11 cellular contexts compared by ENCODE assay signal in the genomic region with DNA sequence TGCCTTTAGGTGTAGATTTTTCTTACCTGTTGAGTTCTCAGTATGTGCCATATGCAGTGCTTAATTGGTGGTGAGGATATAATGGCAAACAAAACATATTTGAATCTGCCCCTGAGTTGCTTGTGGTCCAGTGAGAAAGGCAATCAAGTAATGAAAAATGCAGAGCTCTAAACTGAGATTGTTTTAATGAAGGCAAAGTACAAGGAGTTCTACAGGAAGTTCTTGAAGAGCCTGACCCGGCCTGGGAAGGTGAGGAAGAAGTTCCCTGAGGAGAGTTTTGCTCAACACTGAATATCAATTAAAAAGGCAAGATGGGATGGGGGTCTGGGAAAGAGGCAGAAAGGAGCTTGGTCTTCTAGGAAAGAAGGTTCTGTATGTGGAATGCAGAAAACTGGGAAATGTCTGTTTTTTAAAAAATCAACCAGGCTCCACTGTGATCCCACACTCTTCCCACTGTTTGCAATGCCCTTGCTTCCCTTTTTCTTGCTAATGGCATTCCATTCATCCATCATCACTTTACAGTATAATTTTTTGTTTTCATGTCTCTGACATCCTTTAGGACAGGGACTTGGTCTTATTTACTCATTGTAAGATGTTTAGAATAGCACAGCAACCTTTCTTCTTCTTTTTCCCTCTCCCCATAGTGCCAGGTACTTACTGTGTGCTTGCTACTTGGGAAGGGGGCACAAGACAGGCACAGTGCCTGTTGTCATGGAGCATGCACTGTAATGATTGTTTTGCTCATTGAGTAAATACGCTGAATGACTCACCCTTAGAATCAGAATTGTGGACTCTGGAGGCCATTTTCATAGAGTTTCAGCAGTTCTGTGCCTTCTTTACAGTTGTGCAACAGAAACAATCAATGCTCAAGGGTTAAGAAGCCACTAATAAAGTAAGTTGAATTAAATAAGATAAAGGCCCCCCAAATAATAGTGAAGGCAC.
DNase-seq lines count a peak whose midpoint lies in the region; ATAC-seq and TF ChIP-seq lines count a peak whose summit lies in the region.
"Had no signal": no experiment of that assay in that cellular context is flagged by ENCODE, and none has a peak within 500 bp of the region (broad histone marks: within the 10 kb centered on the region; RNA-seq: fewer than 3 reads in every experiment).

No MANE protein-coding gene starts in this region.

- DNase-seq in AG20443 (ENCODE audit: low spot score), result peak; percentile 49
- DNase-seq in LNCaP clone FGC (ENCODE audit: low read depth), result peak; percentile 41
- no peak for DNase-seq in WTC11 (ENCODE audit: low spot score)
- DNase-seq in kidney tubule cell (ENCODE audit: low spot score), result peak; percentile 60
- no peak for DNase-seq in stimulated activated effector memory CD8-positive, alpha-beta T cell treated with anti-CD3 and anti-CD28 coated beads, Interleukin-12 subunit alpha, Interleukin-12 subunit beta, amount 100 ng/mL, for 72 hours (ENCODE audit: low spot score in 2 of 2)
- DNase-seq in germinal center (ENCODE audit: low spot score), result no peak
- DNase-seq in cortex of kidney (lab: John Stamatoyannopoulos, UW), result no peak
- DNase-seq: activated CD4-positive, alpha-beta T cell treated with anti-CD3 and anti-CD28 coated beads, Interleukin-2, amount 50 U/mL, for 48 hours; GOT3; NCI-H1694 had no signal

- H3K27me3 Mint-ChIP-seq in WTC11 (ENCODE audit: low read depth), result no peaks in the 10 kb centered on the region

- H3K27ac Mint-ChIP-seq in WTC11, result peak overlapping the region; percentile 39
- no peak overlapping the region for H3K27ac Mint-ChIP-seq in stimulated activated effector memory CD8-positive, alpha-beta T cell treated with anti-CD3 and anti-CD28 coated beads, Interleukin-12 subunit alpha, Interleukin-12 subunit beta, amount 100 ng/mL, for 72 hours

- no peak overlapping the region for H3K4me3 Mint-ChIP-seq in WTC11
- no peak overlapping the region for H3K4me3 Mint-ChIP-seq in stimulated activated effector memory CD8-positive, alpha-beta T cell treated with anti-CD3 and anti-CD28 coated beads, Interleukin-12 subunit alpha, Interleukin-12 subunit beta, amount 100 ng/mL, for 72 hours

- no peak for TF ChIP-seq CTCF in LNCaP clone FGC (IDR thresholded peaks at IDR 0.05; ENCODE audit: control insufficient read depth, extremely low read depth, insufficient read depth)
- TF ChIP-seq CTCF in WTC11 (IDR thresholded peaks at IDR 0.05), result no peak

- ATAC-seq in WTC11, result no peak
- ATAC-seq in stimulated activated effector memory CD8-positive, alpha-beta T cell treated with anti-CD3 and anti-CD28 coated beads, Interleukin-12 subunit alpha, Interleukin-12 subunit beta, amount 100 ng/mL, for 72 hours, result no peak
- ATAC-seq in GM21515 (IDR thresholded peaks at IDR 0.05; ENCODE audit: unreplicated experiment), result no peak

- no peaks in the 10 kb centered on the region for H3K9me3 Mint-ChIP-seq in WTC11
- H3K9me3 Mint-ChIP-seq in stimulated activated effector memory CD8-positive, alpha-beta T cell treated with anti-CD3 and anti-CD28 coated beads, Interleukin-12 subunit alpha, Interleukin-12 subunit beta, amount 100 ng/mL, for 72 hours, result no peaks in the 10 kb centered on the region

- POLR2A ChIA-PET in WTC11 (lab: Charles Lee), result no interaction called here

- no peaks in the 10 kb centered on the region for H3K36me3 Mint-ChIP-seq in WTC11
- peaks cover 6% of the 10 kb centered on the region for H3K36me3 Mint-ChIP-seq in stimulated activated effector memory CD8-positive, alpha-beta T cell treated with anti-CD3 and anti-CD28 coated beads, Interleukin-12 subunit alpha, Interleukin-12 subunit beta, amount 100 ng/mL, for 72 hours

- CTCF ChIA-PET in WTC11 (lab: Charles Lee), result interaction anchor here (1.2 kb wide), 1 partner anchor 20 kb away, joined by 3 read pairs; no protein-coding TSS in a partner anchor

- H3K4me3 ChIP-seq in LNCaP clone FGC (ENCODE audit: low read depth, low read length), result no peak overlapping the region

- H3K4me1 Mint-ChIP-seq in WTC11, result peaks cover 43% of the 10 kb centered on the region
- H3K4me1 Mint-ChIP-seq in stimulated activated effector memory CD8-positive, alpha-beta T cell treated with anti-CD3 and anti-CD28 coated beads, Interleukin-12 subunit alpha, Interleukin-12 subunit beta, amount 100 ng/mL, for 72 hours, result peaks cover 22% of the 10 kb centered on the region

TF ChIP-seq in WTC11, 78 proteins besides CTCF, POLR2A, EP300 and RAD21:
- TF ChIP-seq ZNF317 (CRISPR knock-in tag; IDR thresholded peaks at IDR 0.05; ENCODE audit: borderline replicate concordance, low read depth) (no peak), GABPB1 (CRISPR knock-in tag; IDR thresholded peaks at IDR 0.05) (peak; percentile 60), ZNF138 (CRISPR knock-in tag; conservative IDR thresholded peaks at IDR 0.05) (no peak)
- TF ChIP-seq, protein P1, sequence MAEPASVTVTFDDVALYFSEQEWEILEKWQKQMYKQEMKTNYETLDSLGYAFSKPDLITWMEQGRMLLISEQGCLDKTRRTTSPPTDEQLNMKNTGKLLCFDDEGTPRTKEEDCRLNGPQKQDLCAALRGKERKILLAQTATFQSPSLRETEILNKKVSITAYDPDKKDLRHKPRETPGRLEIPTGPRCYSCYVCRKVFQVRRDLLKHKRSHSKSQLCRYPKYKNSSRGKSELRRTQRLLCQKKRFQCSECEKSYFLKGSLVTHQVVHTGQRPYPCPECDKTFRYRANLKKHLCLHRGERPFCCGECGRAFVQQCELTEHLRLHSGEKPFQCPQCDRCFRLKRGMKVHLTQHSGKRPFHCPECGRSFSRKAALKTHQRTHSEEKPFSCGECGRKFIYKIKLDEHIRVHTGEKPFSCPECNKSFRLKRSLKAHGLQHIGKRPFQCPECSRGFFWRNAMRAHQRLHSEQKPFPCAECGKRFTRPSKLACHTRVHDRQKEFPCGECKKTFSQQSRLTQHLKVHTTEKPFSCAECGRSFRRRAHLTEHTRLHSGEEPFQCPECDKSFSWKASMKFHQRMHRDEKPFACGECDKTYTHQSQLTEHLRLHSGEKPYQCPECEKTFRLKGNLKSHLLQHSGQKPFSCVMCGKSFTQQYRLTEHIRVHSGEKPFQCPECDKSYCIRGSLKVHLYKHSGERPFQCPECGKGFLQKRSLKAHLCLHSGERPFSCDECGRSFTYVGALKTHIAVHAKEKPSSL (CRISPR knock-in tag; conservative IDR thresholded peaks at IDR 0.05), result no peak
- TF ChIP-seq, protein P2, sequence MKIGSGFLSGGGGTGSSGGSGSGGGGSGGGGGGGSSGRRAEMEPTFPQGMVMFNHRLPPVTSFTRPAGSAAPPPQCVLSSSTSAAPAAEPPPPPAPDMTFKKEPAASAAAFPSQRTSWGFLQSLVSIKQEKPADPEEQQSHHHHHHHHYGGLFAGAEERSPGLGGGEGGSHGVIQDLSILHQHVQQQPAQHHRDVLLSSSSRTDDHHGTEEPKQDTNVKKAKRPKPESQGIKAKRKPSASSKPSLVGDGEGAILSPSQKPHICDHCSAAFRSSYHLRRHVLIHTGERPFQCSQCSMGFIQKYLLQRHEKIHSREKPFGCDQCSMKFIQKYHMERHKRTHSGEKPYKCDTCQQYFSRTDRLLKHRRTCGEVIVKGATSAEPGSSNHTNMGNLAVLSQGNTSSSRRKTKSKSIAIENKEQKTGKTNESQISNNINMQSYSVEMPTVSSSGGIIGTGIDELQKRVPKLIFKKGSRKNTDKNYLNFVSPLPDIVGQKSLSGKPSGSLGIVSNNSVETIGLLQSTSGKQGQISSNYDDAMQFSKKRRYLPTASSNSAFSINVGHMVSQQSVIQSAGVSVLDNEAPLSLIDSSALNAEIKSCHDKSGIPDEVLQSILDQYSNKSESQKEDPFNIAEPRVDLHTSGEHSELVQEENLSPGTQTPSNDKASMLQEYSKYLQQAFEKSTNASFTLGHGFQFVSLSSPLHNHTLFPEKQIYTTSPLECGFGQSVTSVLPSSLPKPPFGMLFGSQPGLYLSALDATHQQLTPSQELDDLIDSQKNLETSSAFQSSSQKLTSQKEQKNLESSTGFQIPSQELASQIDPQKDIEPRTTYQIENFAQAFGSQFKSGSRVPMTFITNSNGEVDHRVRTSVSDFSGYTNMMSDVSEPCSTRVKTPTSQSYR (CRISPR knock-in tag; IDR thresholded peaks at IDR 0.05), result no peak
- TF ChIP-seq, protein P3, sequence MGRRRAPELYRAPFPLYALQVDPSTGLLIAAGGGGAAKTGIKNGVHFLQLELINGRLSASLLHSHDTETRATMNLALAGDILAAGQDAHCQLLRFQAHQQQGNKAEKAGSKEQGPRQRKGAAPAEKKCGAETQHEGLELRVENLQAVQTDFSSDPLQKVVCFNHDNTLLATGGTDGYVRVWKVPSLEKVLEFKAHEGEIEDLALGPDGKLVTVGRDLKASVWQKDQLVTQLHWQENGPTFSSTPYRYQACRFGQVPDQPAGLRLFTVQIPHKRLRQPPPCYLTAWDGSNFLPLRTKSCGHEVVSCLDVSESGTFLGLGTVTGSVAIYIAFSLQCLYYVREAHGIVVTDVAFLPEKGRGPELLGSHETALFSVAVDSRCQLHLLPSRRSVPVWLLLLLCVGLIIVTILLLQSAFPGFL (CRISPR knock-in tag; IDR thresholded peaks at IDR 0.05; ENCODE audit: borderline replicate concordance), result no peak
TF ChIP-seq in WTC11: peak in this region for 1.

Comparison
In these comparisons a context has a peak if more than half of its experiments do, and no peak if none do; other contexts are left out.
1. DNase-seq: peak in AG20443 (single experiment), LNCaP clone FGC (single experiment) and kidney tubule cell (single experiment); none in WTC11 (single experiment), stimulated activated effector memory CD8-positive, alpha-beta T cell treated with anti-CD3 and anti-CD28 coated beads, Interleukin-12 subunit alpha, Interleukin-12 subunit beta, amount 100 ng/mL, for 72 hours (0 of 2), germinal center (single experiment) and cortex of kidney (single experiment).